1 cellular context compared by ENCODE assay signal in genomic region chr12:49478949-49479664, GRCh38.
TF ChIP-seq lines count a peak whose summit lies in the region.

No MANE protein-coding gene starts in this region.

TF ChIP-seq in H1, 55 proteins besides CTCF, POLR2A, EP300 and RAD21:
- TF ChIP-seq TEAD4 (IDR thresholded peaks at IDR 0.05; ENCODE audit: low read depth, low read length) (no peak), MAX (IDR thresholded peaks at IDR 0.05) (no peak), BACH1 (IDR thresholded peaks at IDR 0.05; ENCODE audit: low read length) (no peak), CHD2 (IDR thresholded peaks at IDR 0.05; ENCODE audit: low read length) (no peak), POU5F1 (IDR thresholded peaks at IDR 0.05; ENCODE audit: low read depth, low read length) (no peak), ATF2 (IDR thresholded peaks at IDR 0.05; ENCODE audit: low read length) (no peak)
